9 cellular contexts compared by ENCODE assay signal in genomic region chr11:72102162-72102561, GRCh38. TPM values are rescaled to one million over a fixed set of nuclear protein-coding genes. Genes with fewer than 3 reads are reported as not detected.
DNase-seq lines count a peak whose midpoint lies in the region; ATAC-seq and TF ChIP-seq lines count a peak whose summit lies in the region.
"Had no signal": no experiment of that assay in that cellular context is flagged by ENCODE, and none has a peak within 500 bp of the region (broad histone marks: within the 10 kb centered on the region; RNA-seq: fewer than 3 reads in every experiment).

No MANE protein-coding gene starts in this region.

- no peaks in the 10 kb centered on the region for H3K27me3 Mint-ChIP-seq in activated T-cell treated with anti-CD3 and anti-CD28 coated beads, Interleukin-2, amount 50 U/mL, for 24 hours

- H3K9me3 ChIP-seq in adipocyte (ENCODE audit: control insufficient read depth, low read length) (no peaks in the 10 kb centered on the region), tibial artery (no peaks in the 10 kb centered on the region)

- H3K4me1 Mint-ChIP-seq in activated T-cell treated with anti-CD3 and anti-CD28 coated beads, Interleukin-2, amount 50 U/mL, for 24 hours (ENCODE audit: low read depth) = peaks cover 37% of the 10 kb centered on the region

- H3K27me3 ChIP-seq in adipocyte (replicated peaks; ENCODE audit: control insufficient read depth, insufficient read depth, low read length) = no peaks in the 10 kb centered on the region
- H3K27me3 ChIP-seq in tibial artery = no peaks in the 10 kb centered on the region

- DNase-seq in activated T-cell treated with anti-CD3 and anti-CD28 coated beads, Interleukin-2, amount 50 U/mL, for 24 hours = no peak
- DNase-seq in activated T-cell treated with anti-CD3 and anti-CD28 coated beads, Interleukin-2, amount 50 U/mL, for 48 hours = no peak
- DNase-seq in adipocyte (ENCODE audit: low read depth) (peak; percentile 32), left colon (no peak), tibial artery (no peak), dermis blood vessel endothelial cell (no peak)

- peak overlapping the region; percentile 99 for H3K9ac ChIP-seq in adipocyte (ENCODE audit: low read length)

- H3K4me3 ChIP-seq in adipocyte (ENCODE audit: low read length) (peak overlapping the region; percentile 97), tibial artery (peak overlapping the region; percentile 79 to 92)

- H3K27ac Mint-ChIP-seq in activated T-cell treated with anti-CD3 and anti-CD28 coated beads, Interleukin-2, amount 50 U/mL, for 24 hours = peak overlapping the region; percentile 96

- ATAC-seq in left colon = peak; percentile 0
- no peak for ATAC-seq in GM18867 (IDR thresholded peaks at IDR 0.05; ENCODE audit: unreplicated experiment)
- ATAC-seq in GM21717 (IDR thresholded peaks at IDR 0.05; ENCODE audit: unreplicated experiment) = no peak

- peak overlapping the region; percentile 91 to 95 for H3K27ac ChIP-seq in tibial artery

- peak overlapping the region; percentile 95 for H3K4me3 Mint-ChIP-seq in activated T-cell treated with anti-CD3 and anti-CD28 coated beads, Interleukin-2, amount 50 U/mL, for 24 hours

- peaks cover 66% of the 10 kb centered on the region for H3K36me3 Mint-ChIP-seq in activated T-cell treated with anti-CD3 and anti-CD28 coated beads, Interleukin-2, amount 50 U/mL, for 24 hours (ENCODE audit: low read depth)

- peaks cover 24% of the 10 kb centered on the region for H3K36me3 ChIP-seq in adipocyte (ENCODE audit: control insufficient read depth, insufficient read depth, low read length, severe bottlenecking)
- H3K36me3 ChIP-seq in tibial artery = peaks cover 23 to 34% (median 24%) of the 10 kb centered on the region in 3 donors

- H3K9me3 Mint-ChIP-seq in activated T-cell treated with anti-CD3 and anti-CD28 coated beads, Interleukin-2, amount 50 U/mL, for 24 hours = no peaks in the 10 kb centered on the region

- H3K4me1 ChIP-seq in adipocyte (ENCODE audit: control insufficient read depth, insufficient read depth, low read length) = peaks cover 31% of the 10 kb centered on the region
- peaks cover 0 to 36% (median 27%) of the 10 kb centered on the region in 4 donors for H3K4me1 ChIP-seq in tibial artery

- intact Hi-C loops in left colon (cut with DNase I, micrococcal nuclease) = no loop called here
- intact Hi-C loops in tibial artery (cut with DNase I; ENCODE audit: low total_unique reads) = no loop called here

- no peak for TF ChIP-seq CTCF in tibial artery (IDR thresholded peaks at IDR 0.05)

RNA-seq across cellular contexts. Expression of gene LAMTOR1, which starts 0.9 kb away (rescaled TPM):
- 100 to 1,000 TPM in 1 of 2 donors, 10 to 100 TPM in 1; 96.8 to 102 TPM for total RNA-seq in left colon
- 100 and 111 TPM in 2 replicates for total RNA-seq in dermis blood vessel endothelial cell

RNA-seq across cellular contexts. Expression of gene TOMT, which starts 3.6 kb away (rescaled TPM):
- total RNA-seq in left colon (not detected), dermis blood vessel endothelial cell (not detected in 2 replicates)
- total RNA-seq: Daoy had no signal

RNA-seq across cellular contexts. Expression of gene ANAPC15, which starts 10.3 kb away (rescaled TPM):
- total RNA-seq in left colon = 10 to 100 TPM; 44.2 to 49.8 TPM
- total RNA-seq in dermis blood vessel endothelial cell = 24.7 and 26.8 TPM in 2 replicates

RNA-seq across cellular contexts. Expression of gene LRRC51, which starts 21.5 kb away (rescaled TPM):
- 10 to 100 TPM in 1 of 2 donors, 1 to 10 TPM in 1; 8.0 to 10.1 TPM for total RNA-seq in left colon
- 2.8 and 7.8 TPM in 2 replicates for total RNA-seq in dermis blood vessel endothelial cell

RNA-seq across cellular contexts. Expression of gene NUMA1, which starts 21.8 kb away (rescaled TPM):
- total RNA-seq in left colon (100 to 1,000 TPM; 157 to 183 TPM), dermis blood vessel endothelial cell (151 and 225 TPM in 2 replicates)
